ENCODE assay signal across 22 cellular contexts in the genomic region with DNA sequence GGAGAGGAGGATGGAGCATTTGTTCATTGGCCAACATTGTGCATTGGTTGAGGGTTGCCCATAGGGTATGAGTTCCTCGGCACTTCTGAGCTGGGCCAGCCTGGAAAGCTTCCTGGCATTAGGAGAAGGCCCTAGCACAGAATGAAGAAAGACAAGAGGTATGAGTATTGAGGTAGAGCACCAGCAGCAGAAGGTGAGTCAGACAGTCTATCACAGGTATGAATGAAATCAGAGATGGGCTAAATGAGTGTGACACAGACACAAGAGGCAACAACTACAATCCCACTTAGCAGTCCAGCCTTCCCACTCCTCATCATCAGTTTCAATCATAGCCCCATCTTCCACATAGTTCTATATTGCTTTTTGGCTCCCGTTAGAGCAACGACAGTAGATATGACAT.
"Had no signal": no experiment of that assay in that cellular context is flagged by ENCODE, and none has a peak within 500 bp of the region (broad histone marks: within the 10 kb centered on the region; RNA-seq: fewer than 3 reads in every experiment).

No MANE protein-coding gene starts in this region.

- H3K9me3 Mint-ChIP-seq: naive thymus-derived CD4-positive, alpha-beta T cell; neural crest cell; stimulated activated memory B cell treated with anti-CD40 and anti-IgM and Interleukin-4, amounts not matched to agents 10 μg/mL and 1 μg/mL and 100 μg/mL, for 72 hours; stimulated activated naive CD8-positive, alpha-beta T cell treated with anti-CD3 and anti-CD28 coated beads, Interleukin-15, Interleukin-2, amounts not matched to agents 100 ng/mL and 50 ng/mL, for 24 hours had no signal

- H3K27ac Mint-ChIP-seq: progenitor cell of endocrine pancreas; stimulated activated memory B cell treated with anti-CD40 and anti-IgM and Interleukin-4, amounts not matched to agents 10 μg/mL and 1 μg/mL and 100 μg/mL, for 72 hours; stimulated activated naive CD8-positive, alpha-beta T cell treated with anti-CD3 and anti-CD28 coated beads, Interleukin-15, Interleukin-2, amounts not matched to agents 100 ng/mL and 50 ng/mL, for 24 hours had no signal

- H3K36me3 Mint-ChIP-seq: stimulated activated memory B cell treated with anti-CD40 and anti-IgM and Interleukin-4, amounts not matched to agents 10 μg/mL and 1 μg/mL and 100 μg/mL, for 72 hours had no signal

- FAIRE-seq: endometrium, kidney had no signal

- H3K4me3 Mint-ChIP-seq: naive thymus-derived CD4-positive, alpha-beta T cell; neural crest cell; stimulated activated memory B cell treated with anti-CD40 and anti-IgM and Interleukin-4, amounts not matched to agents 10 μg/mL and 1 μg/mL and 100 μg/mL, for 72 hours; stimulated activated naive CD8-positive, alpha-beta T cell treated with anti-CD3 and anti-CD28 coated beads, Interleukin-15, Interleukin-2, amounts not matched to agents 100 ng/mL and 50 ng/mL, for 24 hours had no signal

- ATAC-seq: left colon; left ventricle myocardium superior; naive thymus-derived CD4-positive, alpha-beta T cell; right cardiac atrium; stimulated activated memory B cell treated with anti-CD40 and anti-IgM and Interleukin-4, amounts not matched to agents 10 μg/mL and 1 μg/mL and 100 μg/mL, for 72 hours had no signal

- H3K36me3 ChIP-seq: esophagus squamous epithelium, ovary, tibial nerve had no signal

- H3K4me1 Mint-ChIP-seq: neural crest cell had no signal

- H3K27me3 ChIP-seq: esophagus squamous epithelium, ovary, tibial nerve had no signal

- H3K4me3 ChIP-seq: coronary artery, dorsolateral prefrontal cortex, esophagus squamous epithelium, lung, ovary, smooth muscle cell, tibial nerve had no signal

- DNase-seq: central memory CD4-positive, alpha-beta T cell; dorsolateral prefrontal cortex; effector CD8-positive, alpha-beta T cell; esophagus squamous epithelium; foreskin fibroblast; kidney; left colon; left ventricle myocardium superior; naive thymus-derived CD4-positive, alpha-beta T cell; ovary; right cardiac atrium; stimulated activated CD4-positive, alpha-beta T cell treated with anti-CD3 and anti-CD28 coated beads, Interleukin-4, amount 100 ng/mL, for 1 hour; stimulated activated CD8-positive, alpha-beta memory T cell treated with anti-CD3 and anti-CD28 coated beads, Interleukin-4, amount 100 ng/mL, for 48 hours had no signal

- H3K27me3 Mint-ChIP-seq: stimulated activated memory B cell treated with anti-CD40 and anti-IgM and Interleukin-4, amounts not matched to agents 10 μg/mL and 1 μg/mL and 100 μg/mL, for 72 hours; stimulated activated naive CD8-positive, alpha-beta T cell treated with anti-CD3 and anti-CD28 coated beads, Interleukin-15, Interleukin-2, amounts not matched to agents 100 ng/mL and 50 ng/mL, for 24 hours had no signal

- H3K9me3 ChIP-seq: esophagus squamous epithelium, ovary, tibial nerve had no signal

- H3K27ac ChIP-seq: coronary artery, dorsolateral prefrontal cortex, esophagus squamous epithelium, ovary, tibial nerve had no signal
